1 cellular context compared by ENCODE assay signal in the genomic region with DNA sequence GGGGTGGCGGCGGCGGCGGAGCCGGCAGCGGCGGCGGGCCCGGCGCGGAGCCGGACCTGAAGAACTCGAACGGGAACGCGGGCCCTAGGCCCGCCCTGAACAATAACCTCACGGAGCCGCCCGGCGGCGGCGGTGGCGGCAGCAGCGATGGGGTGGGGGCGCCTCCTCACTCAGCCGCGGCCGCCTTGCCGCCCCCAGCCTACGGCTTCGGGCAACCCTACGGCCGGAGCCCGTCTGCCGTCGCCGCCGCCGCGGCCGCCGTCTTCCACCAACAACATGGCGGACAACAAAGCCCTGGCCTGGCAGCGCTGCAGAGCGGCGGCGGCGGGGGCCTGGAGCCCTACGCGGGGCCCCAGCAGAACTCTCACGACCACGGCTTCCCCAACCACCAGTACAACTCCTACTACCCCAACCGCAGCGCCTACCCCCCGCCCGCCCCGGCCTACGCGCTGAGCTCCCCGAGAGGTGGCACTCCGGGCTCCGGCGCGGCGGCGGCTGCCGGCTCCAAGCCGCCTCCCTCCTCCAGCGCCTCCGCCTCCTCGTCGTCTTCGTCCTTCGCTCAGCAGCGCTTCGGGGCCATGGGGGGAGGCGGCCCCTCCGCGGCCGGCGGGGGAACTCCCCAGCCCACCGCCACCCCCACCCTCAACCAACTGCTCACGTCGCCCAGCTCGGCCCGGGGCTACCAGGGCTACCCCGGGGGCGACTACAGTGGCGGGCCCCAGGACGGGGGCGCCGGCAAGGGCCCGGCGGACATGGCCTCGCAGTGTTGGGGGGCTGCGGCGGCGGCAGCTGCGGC.
TF ChIP-seq lines count a peak whose summit lies in the region.

No MANE protein-coding gene starts in this region.

TF ChIP-seq in K562, 482 proteins besides CTCF, POLR2A, EP300 and RAD21 (continued from another document and continues in another):
- TF ChIP-seq, protein P1, sequence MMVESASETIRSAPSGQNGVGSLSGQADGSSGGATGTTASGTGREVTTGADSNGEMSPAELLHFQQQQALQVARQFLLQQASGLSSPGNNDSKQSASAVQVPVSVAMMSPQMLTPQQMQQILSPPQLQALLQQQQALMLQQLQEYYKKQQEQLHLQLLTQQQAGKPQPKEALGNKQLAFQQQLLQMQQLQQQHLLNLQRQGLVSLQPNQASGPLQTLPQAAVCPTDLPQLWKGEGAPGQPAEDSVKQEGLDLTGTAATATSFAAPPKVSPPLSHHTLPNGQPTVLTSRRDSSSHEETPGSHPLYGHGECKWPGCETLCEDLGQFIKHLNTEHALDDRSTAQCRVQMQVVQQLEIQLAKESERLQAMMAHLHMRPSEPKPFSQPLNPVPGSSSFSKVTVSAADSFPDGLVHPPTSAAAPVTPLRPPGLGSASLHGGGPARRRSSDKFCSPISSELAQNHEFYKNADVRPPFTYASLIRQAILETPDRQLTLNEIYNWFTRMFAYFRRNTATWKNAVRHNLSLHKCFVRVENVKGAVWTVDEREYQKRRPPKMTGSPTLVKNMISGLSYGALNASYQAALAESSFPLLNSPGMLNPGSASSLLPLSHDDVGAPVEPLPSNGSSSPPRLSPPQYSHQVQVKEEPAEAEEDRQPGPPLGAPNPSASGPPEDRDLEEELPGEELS (CRISPR knock-in tag; IDR thresholded peaks at IDR 0.05; ENCODE audit: borderline replicate concordance), result peak; percentile 89; the same call in 1 of the 2 replicates
- TF ChIP-seq SREBF2 (CRISPR knock-in tag; IDR thresholded peaks at IDR 0.05) (no peak), L3MBTL2 (IDR thresholded peaks at IDR 0.05) (no peak), POU5F1 (IDR thresholded peaks at IDR 0.05; ENCODE audit: borderline replicate concordance, low read depth, low read length, partially characterized antibody) (no peak), OTX1 (CRISPR knock-in tag; IDR thresholded peaks at IDR 0.05) (no peak; the same call in 1 of the 2 replicates), ZNF436 (CRISPR knock-in tag; IDR thresholded peaks at IDR 0.05) (no peak), NCOA2 (IDR thresholded peaks at IDR 0.05; ENCODE audit: partially characterized antibody in 2 of 2) (no peak), MAFK (IDR thresholded peaks at IDR 0.05; ENCODE audit: low read length) (no peak), TGIF2 (CRISPR knock-in tag; IDR thresholded peaks at IDR 0.05) (no peak), ZNF347 (CRISPR knock-in tag; IDR thresholded peaks at IDR 0.05; ENCODE audit: low read depth) (no peak), FOXK1 (CRISPR knock-in tag; IDR thresholded peaks at IDR 0.05; ENCODE audit: borderline replicate concordance) (no peak), POLR3G (IDR thresholded peaks at IDR 0.05; ENCODE audit: extremely low read depth, insufficient read length, insufficient replicate concordance) (no peak), FUS (optimal IDR thresholded peaks at IDR 0.05; ENCODE audit: low read depth, low read length) (no peak), ZNF668 (CRISPR knock-in tag; IDR thresholded peaks at IDR 0.05) (no peak), DACH1 (IDR thresholded peaks at IDR 0.05; ENCODE audit: partially characterized antibody) (no peak), SRSF9 (IDR thresholded peaks at IDR 0.05; ENCODE audit: borderline replicate concordance, low read depth, low read length) (no peak), TRIM24 (IDR thresholded peaks at IDR 0.05) (no peak), ZFP1 (CRISPR knock-in tag; IDR thresholded peaks at IDR 0.05) (no peak), CBFA2T3 (IDR thresholded peaks at IDR 0.05) (no peak), ZFX (CRISPR knock-in tag; IDR thresholded peaks at IDR 0.05) (peak; percentile 84), MIER1 (IDR thresholded peaks at IDR 0.05; ENCODE audit: low read depth) (no peak), HDGF (IDR thresholded peaks at IDR 0.05) (no peak), NCOA6 (IDR thresholded peaks at IDR 0.05) (no peak), CXXC5 (CRISPR knock-in tag; IDR thresholded peaks at IDR 0.05) (peak; percentile 44), DDX20 (tag; IDR thresholded peaks at IDR 0.05; ENCODE audit: low read depth) (no peak), ZNF830 (CRISPR knock-in tag; IDR thresholded peaks at IDR 0.05) (no peak), CBX2 (IDR thresholded peaks at IDR 0.05; ENCODE audit: insufficient read depth, low read length, poor library complexity, severe bottlenecking) (no peak), CEBPG (CRISPR knock-in tag; IDR thresholded peaks at IDR 0.05) (no peak), CEBPG (tag; conservative IDR thresholded peaks at IDR 0.05 in 1 of 2, IDR thresholded peaks at IDR 0.05 in 1 of 2) (no peak), ZNF707 (CRISPR knock-in tag; conservative IDR thresholded peaks at IDR 0.05) (no peak), ZFP36 (IDR thresholded peaks at IDR 0.05; ENCODE audit: low read depth, low read length, partially characterized antibody) (no peak), SIN3A (IDR thresholded peaks at IDR 0.05; ENCODE audit: borderline replicate concordance in 2 of 2, control insufficient read depth in 1 of 2, low read depth in 2 of 2, low read length in 2 of 2) (peak in 1 of 2 experiments; percentile 50; a peak in 1 of 4 replicates), ZNF24 (IDR thresholded peaks at IDR 0.05) (no peak), CREM (IDR thresholded peaks at IDR 0.05; ENCODE audit: low read depth) (no peak; the same call in 1 of the 2 replicates), THRAP3 (IDR thresholded peaks at IDR 0.05; ENCODE audit: borderline replicate concordance) (no peak), SIRT6 (IDR thresholded peaks at IDR 0.05; ENCODE audit: low read depth, low read length) (no peak)
- TF ChIP-seq, protein P2, sequence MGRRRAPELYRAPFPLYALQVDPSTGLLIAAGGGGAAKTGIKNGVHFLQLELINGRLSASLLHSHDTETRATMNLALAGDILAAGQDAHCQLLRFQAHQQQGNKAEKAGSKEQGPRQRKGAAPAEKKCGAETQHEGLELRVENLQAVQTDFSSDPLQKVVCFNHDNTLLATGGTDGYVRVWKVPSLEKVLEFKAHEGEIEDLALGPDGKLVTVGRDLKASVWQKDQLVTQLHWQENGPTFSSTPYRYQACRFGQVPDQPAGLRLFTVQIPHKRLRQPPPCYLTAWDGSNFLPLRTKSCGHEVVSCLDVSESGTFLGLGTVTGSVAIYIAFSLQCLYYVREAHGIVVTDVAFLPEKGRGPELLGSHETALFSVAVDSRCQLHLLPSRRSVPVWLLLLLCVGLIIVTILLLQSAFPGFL (CRISPR knock-in tag; IDR thresholded peaks at IDR 0.05), result no peak
- TF ChIP-seq, protein P3, sequence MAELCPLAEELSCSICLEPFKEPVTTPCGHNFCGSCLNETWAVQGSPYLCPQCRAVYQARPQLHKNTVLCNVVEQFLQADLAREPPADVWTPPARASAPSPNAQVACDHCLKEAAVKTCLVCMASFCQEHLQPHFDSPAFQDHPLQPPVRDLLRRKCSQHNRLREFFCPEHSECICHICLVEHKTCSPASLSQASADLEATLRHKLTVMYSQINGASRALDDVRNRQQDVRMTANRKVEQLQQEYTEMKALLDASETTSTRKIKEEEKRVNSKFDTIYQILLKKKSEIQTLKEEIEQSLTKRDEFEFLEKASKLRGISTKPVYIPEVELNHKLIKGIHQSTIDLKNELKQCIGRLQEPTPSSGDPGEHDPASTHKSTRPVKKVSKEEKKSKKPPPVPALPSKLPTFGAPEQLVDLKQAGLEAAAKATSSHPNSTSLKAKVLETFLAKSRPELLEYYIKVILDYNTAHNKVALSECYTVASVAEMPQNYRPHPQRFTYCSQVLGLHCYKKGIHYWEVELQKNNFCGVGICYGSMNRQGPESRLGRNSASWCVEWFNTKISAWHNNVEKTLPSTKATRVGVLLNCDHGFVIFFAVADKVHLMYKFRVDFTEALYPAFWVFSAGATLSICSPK (IDR thresholded peaks at IDR 0.05; ENCODE audit: borderline replicate concordance), result no peak
- TF ChIP-seq, protein P4, sequence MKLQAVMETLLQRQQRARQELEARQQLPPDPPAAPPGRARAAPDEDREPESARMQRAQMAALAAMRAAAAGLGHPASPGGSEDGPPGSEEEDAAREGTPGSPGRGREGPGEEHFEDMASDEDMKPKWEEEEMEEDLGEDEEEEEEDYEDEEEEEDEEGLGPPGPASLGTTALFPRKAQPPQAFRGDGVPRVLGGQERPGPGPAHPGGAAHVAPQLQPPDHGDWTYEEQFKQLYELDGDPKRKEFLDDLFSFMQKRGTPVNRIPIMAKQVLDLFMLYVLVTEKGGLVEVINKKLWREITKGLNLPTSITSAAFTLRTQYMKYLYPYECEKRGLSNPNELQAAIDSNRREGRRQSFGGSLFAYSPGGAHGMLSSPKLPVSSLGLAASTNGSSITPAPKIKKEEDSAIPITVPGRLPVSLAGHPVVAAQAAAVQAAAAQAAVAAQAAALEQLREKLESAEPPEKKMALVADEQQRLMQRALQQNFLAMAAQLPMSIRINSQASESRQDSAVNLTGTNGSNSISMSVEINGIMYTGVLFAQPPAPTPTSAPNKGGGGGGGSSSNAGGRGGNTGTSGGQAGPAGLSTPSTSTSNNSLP (IDR thresholded peaks at IDR 0.05; ENCODE audit: borderline replicate concordance, low read depth, low read length), result no peak
- TF ChIP-seq, protein P5, sequence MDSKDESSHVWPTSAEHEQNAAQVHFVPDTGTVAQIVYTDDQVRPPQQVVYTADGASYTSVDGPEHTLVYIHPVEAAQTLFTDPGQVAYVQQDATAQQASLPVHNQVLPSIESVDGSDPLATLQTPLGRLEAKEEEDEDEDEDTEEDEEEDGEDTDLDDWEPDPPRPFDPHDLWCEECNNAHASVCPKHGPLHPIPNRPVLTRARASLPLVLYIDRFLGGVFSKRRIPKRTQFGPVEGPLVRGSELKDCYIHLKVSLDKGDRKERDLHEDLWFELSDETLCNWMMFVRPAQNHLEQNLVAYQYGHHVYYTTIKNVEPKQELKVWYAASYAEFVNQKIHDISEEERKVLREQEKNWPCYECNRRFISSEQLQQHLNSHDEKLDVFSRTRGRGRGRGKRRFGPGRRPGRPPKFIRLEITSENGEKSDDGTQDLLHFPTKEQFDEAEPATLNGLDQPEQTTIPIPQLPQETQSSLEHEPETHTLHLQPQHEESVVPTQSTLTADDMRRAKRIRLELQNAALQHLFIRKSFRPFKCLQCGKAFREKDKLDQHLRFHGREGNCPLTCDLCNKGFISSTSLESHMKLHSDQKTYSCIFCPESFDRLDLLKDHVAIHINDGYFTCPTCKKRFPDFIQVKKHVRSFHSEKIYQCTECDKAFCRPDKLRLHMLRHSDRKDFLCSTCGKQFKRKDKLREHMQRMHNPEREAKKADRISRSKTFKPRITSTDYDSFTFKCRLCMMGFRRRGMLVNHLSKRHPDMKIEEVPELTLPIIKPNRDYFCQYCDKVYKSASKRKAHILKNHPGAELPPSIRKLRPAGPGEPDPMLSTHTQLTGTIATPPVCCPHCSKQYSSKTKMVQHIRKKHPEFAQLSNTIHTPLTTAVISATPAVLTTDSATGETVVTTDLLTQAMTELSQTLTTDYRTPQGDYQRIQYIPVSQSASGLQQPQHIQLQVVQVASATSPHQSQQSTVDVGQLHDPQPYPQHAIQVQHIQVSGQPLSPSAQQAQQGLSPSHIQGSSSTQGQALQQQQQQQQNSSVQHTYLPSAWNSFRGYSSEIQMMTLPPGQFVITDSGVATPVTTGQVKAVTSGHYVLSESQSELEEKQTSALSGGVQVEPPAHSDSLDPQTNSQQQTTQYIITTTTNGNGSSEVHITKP (IDR thresholded peaks at IDR 0.05; ENCODE audit: partially characterized antibody), result no peak
- TF ChIP-seq, protein P6, sequence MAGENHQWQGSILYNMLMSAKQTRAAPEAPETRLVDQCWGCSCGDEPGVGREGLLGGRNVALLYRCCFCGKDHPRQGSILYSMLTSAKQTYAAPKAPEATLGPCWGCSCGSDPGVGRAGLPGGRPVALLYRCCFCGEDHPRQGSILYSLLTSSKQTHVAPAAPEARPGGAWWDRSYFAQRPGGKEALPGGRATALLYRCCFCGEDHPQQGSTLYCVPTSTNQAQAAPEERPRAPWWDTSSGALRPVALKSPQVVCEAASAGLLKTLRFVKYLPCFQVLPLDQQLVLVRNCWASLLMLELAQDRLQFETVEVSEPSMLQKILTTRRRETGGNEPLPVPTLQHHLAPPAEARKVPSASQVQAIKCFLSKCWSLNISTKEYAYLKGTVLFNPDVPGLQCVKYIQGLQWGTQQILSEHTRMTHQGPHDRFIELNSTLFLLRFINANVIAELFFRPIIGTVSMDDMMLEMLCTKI (IDR thresholded peaks at IDR 0.05; ENCODE audit: partially characterized antibody), result no peak
- TF ChIP-seq, protein P7, sequence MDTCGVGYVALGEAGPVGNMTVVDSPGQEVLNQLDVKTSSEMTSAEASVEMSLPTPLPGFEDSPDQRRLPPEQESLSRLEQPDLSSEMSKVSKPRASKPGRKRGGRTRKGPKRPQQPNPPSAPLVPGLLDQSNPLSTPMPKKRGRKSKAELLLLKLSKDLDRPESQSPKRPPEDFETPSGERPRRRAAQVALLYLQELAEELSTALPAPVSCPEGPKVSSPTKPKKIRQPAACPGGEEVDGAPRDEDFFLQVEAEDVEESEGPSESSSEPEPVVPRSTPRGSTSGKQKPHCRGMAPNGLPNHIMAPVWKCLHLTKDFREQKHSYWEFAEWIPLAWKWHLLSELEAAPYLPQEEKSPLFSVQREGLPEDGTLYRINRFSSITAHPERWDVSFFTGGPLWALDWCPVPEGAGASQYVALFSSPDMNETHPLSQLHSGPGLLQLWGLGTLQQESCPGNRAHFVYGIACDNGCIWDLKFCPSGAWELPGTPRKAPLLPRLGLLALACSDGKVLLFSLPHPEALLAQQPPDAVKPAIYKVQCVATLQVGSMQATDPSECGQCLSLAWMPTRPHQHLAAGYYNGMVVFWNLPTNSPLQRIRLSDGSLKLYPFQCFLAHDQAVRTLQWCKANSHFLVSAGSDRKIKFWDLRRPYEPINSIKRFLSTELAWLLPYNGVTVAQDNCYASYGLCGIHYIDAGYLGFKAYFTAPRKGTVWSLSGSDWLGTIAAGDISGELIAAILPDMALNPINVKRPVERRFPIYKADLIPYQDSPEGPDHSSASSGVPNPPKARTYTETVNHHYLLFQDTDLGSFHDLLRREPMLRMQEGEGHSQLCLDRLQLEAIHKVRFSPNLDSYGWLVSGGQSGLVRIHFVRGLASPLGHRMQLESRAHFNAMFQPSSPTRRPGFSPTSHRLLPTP (IDR thresholded peaks at IDR 0.05; ENCODE audit: borderline replicate concordance, extremely low read depth, insufficient read length), result no peak
- TF ChIP-seq, protein P8, sequence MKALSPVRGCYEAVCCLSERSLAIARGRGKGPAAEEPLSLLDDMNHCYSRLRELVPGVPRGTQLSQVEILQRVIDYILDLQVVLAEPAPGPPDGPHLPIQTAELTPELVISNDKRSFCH (CRISPR knock-in tag; IDR thresholded peaks at IDR 0.05), result no peak
- TF ChIP-seq, protein P8 (tag; IDR thresholded peaks at IDR 0.05), result no peak
- TF ChIP-seq, protein P9, sequence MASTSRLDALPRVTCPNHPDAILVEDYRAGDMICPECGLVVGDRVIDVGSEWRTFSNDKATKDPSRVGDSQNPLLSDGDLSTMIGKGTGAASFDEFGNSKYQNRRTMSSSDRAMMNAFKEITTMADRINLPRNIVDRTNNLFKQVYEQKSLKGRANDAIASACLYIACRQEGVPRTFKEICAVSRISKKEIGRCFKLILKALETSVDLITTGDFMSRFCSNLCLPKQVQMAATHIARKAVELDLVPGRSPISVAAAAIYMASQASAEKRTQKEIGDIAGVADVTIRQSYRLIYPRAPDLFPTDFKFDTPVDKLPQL (IDR thresholded peaks at IDR 0.05; ENCODE audit: extremely low read depth, insufficient read length), result no peak
